Comparison of ENCODE assay signal across 19 cellular contexts in genomic region chr17:64787921-64788271, GRCh38.
DNase-seq lines count a peak whose midpoint lies in the region; ATAC-seq, FAIRE-seq and TF ChIP-seq lines count a peak whose summit lies in the region.
"Had no signal": no experiment of that assay in that cellular context is flagged by ENCODE, and none has a peak within 500 bp of the region (broad histone marks: within the 10 kb centered on the region; RNA-seq: fewer than 3 reads in every experiment).

No MANE protein-coding gene starts in this region.

- H3K4me2 ChIP-seq in BLaER1 treated with 17β-estradiol and CSF1 and Interleukin-3, amounts not matched to agents 10 nM and 100 nM = peak overlapping the region in 9 of 11 experiments; percentile 49 to 71 (median 68); a peak in 16 of 22 replicates
- H3K4me2 ChIP-seq in SK-N-SH = no peak overlapping the region
- H3K4me2 ChIP-seq: KMS-11 had no signal

- TF ChIP-seq CTCF in Peyer's patch (IDR thresholded peaks at IDR 0.05) (no peak), esophagus squamous epithelium (IDR thresholded peaks at IDR 0.05) (no peak), psoas muscle (IDR thresholded peaks at IDR 0.05) (no peak), SK-N-SH (IDR thresholded peaks at IDR 0.05) (no peak)

- 78 to 93% methylated on average over 5 to 7 of the region's 8 CpGs for WGBS in esophagus squamous epithelium, 2 donors
- WGBS in psoas muscle, 3 donors = 27 to 37% (median 33%) methylated on average over 8 of the region's 8 CpGs
- WGBS in SK-N-SH (ENCODE audit: low lambda C conversion rate) = 79% methylated on average over 8 of the region's 8 CpGs

- H3K4me3 Mint-ChIP-seq in activated naive CD8-positive, alpha-beta T cell treated with anti-CD3 and anti-CD28 coated beads for 36 hours = no peak overlapping the region
- H3K4me3 Mint-ChIP-seq in stimulated activated naive B cell treated with anti-CD40 and anti-IgM and Interleukin-4, amounts not matched to agents 10 μg/mL and 1 μg/mL and 100 μg/mL, for 72 hours = no peak overlapping the region
- H3K4me3 Mint-ChIP-seq: CD4-positive, alpha-beta T cell had no signal

- H2AFZ ChIP-seq in SK-N-SH (ENCODE audit: low read depth) = no peak overlapping the region

- peaks cover 4% of the 10 kb centered on the region for H3K36me3 Mint-ChIP-seq in activated naive CD8-positive, alpha-beta T cell treated with anti-CD3 and anti-CD28 coated beads for 36 hours
- peaks cover 29 to 37% of the 10 kb centered on the region in 2 donors for H3K36me3 Mint-ChIP-seq in stimulated activated naive B cell treated with anti-CD40 and anti-IgM and Interleukin-4, amounts not matched to agents 10 μg/mL and 1 μg/mL and 100 μg/mL, for 72 hours

- H3K4me1 ChIP-seq in BLaER1 treated with 17β-estradiol and CSF1 and Interleukin-3, amounts not matched to agents 10 nM and 100 nM = peaks cover 53 to 74% (median 62%) of the 10 kb centered on the region in 10 experiments
- H3K4me1 ChIP-seq in Peyer's patch (peaks cover 0 to 10% (median under 1%) of the 10 kb centered on the region in 4 donors), esophagus squamous epithelium (peaks cover 5 to 41% (median 8%) of the 10 kb centered on the region in 3 donors), psoas muscle (peaks cover 15% of the 10 kb centered on the region), SK-N-SH (ENCODE audit: control insufficient read depth in 1 of 2, insufficient read depth in 2 of 2, low read depth in 1 of 2, low read length in 1 of 2) (peaks cover 1 to 2% of the 10 kb centered on the region in 2 experiments; a peak in 1 of 4 replicates)
- H3K4me1 ChIP-seq: HAP-1 had no signal

- DNase-seq in Peyer's patch = peak in 1 of 3 donors; percentile 44
- no peak for DNase-seq in esophagus squamous epithelium (lab: John Stamatoyannopoulos, UW)
- peak in 1 of 2 donors; percentile 76 for DNase-seq in psoas muscle
- no peak for DNase-seq in SK-N-SH
- DNase-seq in activated naive CD8-positive, alpha-beta T cell treated with anti-CD3 and anti-CD28 coated beads for 36 hours = no peak
- DNase-seq in frontal cortex (ENCODE audit: low spot score in 2 of 2) = no peak
- DNase-seq in stimulated activated naive B cell treated with anti-CD40 and anti-IgM and Interleukin-4, amounts not matched to agents 10 μg/mL and 1 μg/mL and 100 μg/mL, for 72 hours = no peak
- DNase-seq: AML-193; CD4-positive, alpha-beta T cell; MG63; NCI-H1092 treated with DMSO at 0.1 percent for 48 hours; NCI-H1694 treated with DMSO at 0.1 percent for 48 hours; NCI-H446; NCI-H748 treated with DMSO at 0.1 percent for 48 hours; SHP77 treated with DMSO at 0.1 percent for 48 hours had no signal

- H3K27me3 ChIP-seq in BLaER1 treated with 17β-estradiol and CSF1 and Interleukin-3, amounts not matched to agents 10 nM and 100 nM = no peaks in the 10 kb centered on the region
- no peaks in the 10 kb centered on the region for H3K27me3 ChIP-seq in Peyer's patch
- H3K27me3 ChIP-seq in esophagus squamous epithelium = peaks cover 0 to 23% (median 0%) of the 10 kb centered on the region in 4 donors
- no peaks in the 10 kb centered on the region for H3K27me3 ChIP-seq in psoas muscle (ENCODE audit: insufficient read depth in 3 of 3, low read length in 2 of 3)
- H3K27me3 ChIP-seq in SK-N-SH (ENCODE audit: insufficient read depth) = no peaks in the 10 kb centered on the region
- H3K27me3 ChIP-seq: MG63 had no signal

- no peak for TF ChIP-seq EP300 in SK-N-SH (IDR thresholded peaks at IDR 0.05; ENCODE audit: borderline replicate concordance in 1 of 2, low read depth in 1 of 2, low read length in 1 of 2)

- H3K27ac Mint-ChIP-seq in activated naive CD8-positive, alpha-beta T cell treated with anti-CD3 and anti-CD28 coated beads for 36 hours = no peak overlapping the region
- H3K27ac Mint-ChIP-seq in stimulated activated naive B cell treated with anti-CD40 and anti-IgM and Interleukin-4, amounts not matched to agents 10 μg/mL and 1 μg/mL and 100 μg/mL, for 72 hours = no peak overlapping the region
- H3K27ac Mint-ChIP-seq: CD4-positive, alpha-beta T cell had no signal

- FAIRE-seq in frontal cortex (lab: Jason Lieb, UNC) = no peak
- FAIRE-seq: D721Med had no signal

- H3K9me2 ChIP-seq in SK-N-SH = no peaks in the 10 kb centered on the region

- H3K9me3 ChIP-seq in BLaER1 treated with 17β-estradiol and CSF1 and Interleukin-3, amounts not matched to agents 10 nM and 100 nM (replicated peaks in 1 of 11) = no peaks in the 10 kb centered on the region
- H3K9me3 ChIP-seq in Peyer's patch (no peaks in the 10 kb centered on the region), esophagus squamous epithelium (no peaks in the 10 kb centered on the region), psoas muscle (no peaks in the 10 kb centered on the region), SK-N-SH (no peaks in the 10 kb centered on the region)
- H3K9me3 ChIP-seq: HAP-1, MG63 had no signal

- peak overlapping the region in 6 of 11 experiments; percentile 22 to 64 (median 58); a peak in 8 of 22 replicates for H3K27ac ChIP-seq in BLaER1 treated with 17β-estradiol and CSF1 and Interleukin-3, amounts not matched to agents 10 nM and 100 nM
- H3K27ac ChIP-seq in Peyer's patch (peak overlapping the region in 3 of 4 donors; percentile 22 to 72 (median 71)), esophagus squamous epithelium (peak overlapping the region; percentile 24 to 83 (median 72)), psoas muscle (no peak overlapping the region), SK-N-SH (ENCODE audit: low read depth in 2 of 2, low read length in 1 of 2) (no peak overlapping the region)
- H3K27ac ChIP-seq: KMS-11 had no signal

- H3K79me2 ChIP-seq in SK-N-SH (ENCODE audit: insufficient read depth) = no peaks in the 10 kb centered on the region

- peak; percentile 43 to 93 (median 88) for ATAC-seq in psoas muscle
- no peak for ATAC-seq in stimulated activated naive B cell treated with anti-CD40 and anti-IgM and Interleukin-4, amounts not matched to agents 10 μg/mL and 1 μg/mL and 100 μg/mL, for 72 hours (replicated peaks)

- peaks cover 0 to 13% (median 0%) of the 10 kb centered on the region in 11 experiments; a peak in 3 of 22 replicates for H4K20me1 ChIP-seq in BLaER1 treated with 17β-estradiol and CSF1 and Interleukin-3, amounts not matched to agents 10 nM and 100 nM
- no peaks in the 10 kb centered on the region for H4K20me1 ChIP-seq in SK-N-SH (ENCODE audit: insufficient read depth)

- no peaks in the 10 kb centered on the region for H3F3A ChIP-seq in SK-N-SH (replicated peaks; ENCODE audit: insufficient read depth)

- peaks cover 8% of the 10 kb centered on the region for H3K4me1 Mint-ChIP-seq in activated naive CD8-positive, alpha-beta T cell treated with anti-CD3 and anti-CD28 coated beads for 36 hours
- peaks cover 7 to 16% of the 10 kb centered on the region in 2 donors for H3K4me1 Mint-ChIP-seq in stimulated activated naive B cell treated with anti-CD40 and anti-IgM and Interleukin-4, amounts not matched to agents 10 μg/mL and 1 μg/mL and 100 μg/mL, for 72 hours

- CTCF ChIA-PET in SK-N-SH (lab: Yijun Ruan, JAX) = interaction anchor here (3.0 kb wide), 1 partner anchor 11 kb away, joined by 16 read pairs; no protein-coding TSS in a partner anchor

- H3K9me3 Mint-ChIP-seq in activated naive CD8-positive, alpha-beta T cell treated with anti-CD3 and anti-CD28 coated beads for 36 hours = no peaks in the 10 kb centered on the region
- no peaks in the 10 kb centered on the region for H3K9me3 Mint-ChIP-seq in stimulated activated naive B cell treated with anti-CD40 and anti-IgM and Interleukin-4, amounts not matched to agents 10 μg/mL and 1 μg/mL and 100 μg/mL, for 72 hours
- H3K9me3 Mint-ChIP-seq: CD4-positive, alpha-beta T cell had no signal

- no peak for TF ChIP-seq POLR2A in Peyer's patch (IDR thresholded peaks at IDR 0.05)
- TF ChIP-seq POLR2A in esophagus squamous epithelium (IDR thresholded peaks at IDR 0.05) = no peak

- peak overlapping the region in 2 of 11 experiments; percentile 0 to 44; a peak in 2 of 22 replicates for H3K9ac ChIP-seq in BLaER1 treated with 17β-estradiol and CSF1 and Interleukin-3, amounts not matched to agents 10 nM and 100 nM
- H3K9ac ChIP-seq in SK-N-SH = no peak overlapping the region
- H3K9ac ChIP-seq: KMS-11 had no signal

- no peak overlapping the region for H3K4me3 ChIP-seq in BLaER1 treated with 17β-estradiol and CSF1 and Interleukin-3, amounts not matched to agents 10 nM and 100 nM
- H3K4me3 ChIP-seq in Peyer's patch = no peak overlapping the region
- H3K4me3 ChIP-seq in esophagus squamous epithelium = no peak overlapping the region
- no peak overlapping the region for H3K4me3 ChIP-seq in psoas muscle
- H3K4me3 ChIP-seq in SK-N-SH (ENCODE audit: low read depth in 2 of 2, low read length in 1 of 2) = no peak overlapping the region
- H3K4me3 ChIP-seq: HAP-1, MG63 had no signal

- TF ChIP-seq RAD21 in SK-N-SH (IDR thresholded peaks at IDR 0.05; ENCODE audit: low read length) = no peak

- intact Hi-C loops in esophagus squamous epithelium (cut with DNase I) = no loop called here
- intact Hi-C loops in psoas muscle (cut with DNase I) = no loop called here

- POLR2A ChIA-PET in SK-N-SH (lab: Yijun Ruan, JAX) = no interaction called here

- no peaks in the 10 kb centered on the region for H3K27me3 Mint-ChIP-seq in activated naive CD8-positive, alpha-beta T cell treated with anti-CD3 and anti-CD28 coated beads for 36 hours
- H3K27me3 Mint-ChIP-seq in stimulated activated naive B cell treated with anti-CD40 and anti-IgM and Interleukin-4, amounts not matched to agents 10 μg/mL and 1 μg/mL and 100 μg/mL, for 72 hours = no peaks in the 10 kb centered on the region
- H3K27me3 Mint-ChIP-seq: CD4-positive, alpha-beta T cell had no signal

- peaks cover 15 to 64% (median 48%) of the 10 kb centered on the region in 11 experiments; a peak in 20 of 22 replicates for H3K36me3 ChIP-seq in BLaER1 treated with 17β-estradiol and CSF1 and Interleukin-3, amounts not matched to agents 10 nM and 100 nM
- H3K36me3 ChIP-seq in Peyer's patch (peaks cover 0 to 49% (median 0%) of the 10 kb centered on the region in 3 donors), esophagus squamous epithelium (peaks cover 5 to 79% (median 17%) of the 10 kb centered on the region in 3 donors), psoas muscle (ENCODE audit: insufficient read depth in 1 of 2, low read depth in 1 of 2) (peaks cover 0 to 48% of the 10 kb centered on the region in 2 donors), SK-N-SH (replicated peaks in 1 of 2; ENCODE audit: control insufficient read depth in 1 of 2, insufficient read depth in 2 of 2, low read length in 1 of 2) (peaks cover 10 to 33% of the 10 kb centered on the region in 2 experiments)
- H3K36me3 ChIP-seq: HAP-1 had no signal

TF ChIP-seq in SK-N-SH, 30 proteins besides CTCF, POLR2A, EP300 and RAD21:
- TF ChIP-seq SMC3 (IDR thresholded peaks at IDR 0.05; ENCODE audit: low read depth, low read length) (no peak), EZH2phosphoT487 (IDR thresholded peaks at IDR 0.05; ENCODE audit: borderline replicate concordance, low read depth) (no peak)

Comparison
In these comparisons a context has a peak if more than half of its experiments do, and no peak if none do; other contexts are left out.
1. H3K27ac ChIP-seq: peak in BLaER1 treated with 17β-estradiol and CSF1 and Interleukin-3, amounts not matched to agents 10 nM and 100 nM (6 of 11), Peyer's patch (3 of 4) and esophagus squamous epithelium (4 of 4); none in psoas muscle (single experiment) and SK-N-SH (0 of 2).
2. ATAC-seq: peak in psoas muscle (4 of 4); none in stimulated activated naive B cell treated with anti-CD40 and anti-IgM and Interleukin-4, amounts not matched to agents 10 μg/mL and 1 μg/mL and 100 μg/mL, for 72 hours (0 of 2).